In the genomic region with DNA sequence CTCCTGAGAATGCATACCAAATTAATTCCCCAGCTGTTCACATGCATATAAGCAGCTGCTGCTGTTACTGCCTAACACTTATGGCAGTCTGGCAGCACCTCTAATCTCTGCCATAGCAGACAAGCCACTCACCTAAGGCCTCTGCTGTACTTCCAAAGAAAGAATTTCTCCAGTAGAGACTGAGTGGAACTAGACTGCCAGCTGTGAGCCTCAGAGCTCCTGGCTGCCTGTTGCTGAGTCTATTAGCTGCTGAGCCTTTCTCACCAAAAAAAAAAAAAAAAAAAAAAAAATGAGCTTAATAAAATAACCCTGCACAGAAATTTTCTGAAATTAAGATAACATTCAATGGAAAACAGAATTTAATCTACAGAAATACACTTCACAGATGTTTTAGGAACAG, we compare ENCODE assay signal across 7 cellular contexts. TPM values are rescaled to one million over a fixed set of nuclear protein-coding genes. Genes with fewer than 3 reads are reported as not detected.
"Had no signal": no experiment of that assay in that cellular context is flagged by ENCODE, and none has a peak within 500 bp of the region (broad histone marks: within the 10 kb centered on the region; RNA-seq: fewer than 3 reads in every experiment).

No MANE protein-coding gene starts in this region.

RNA-seq across cellular contexts. Expression of a gene that starts 33.0 kb away (rescaled TPM):
- total RNA-seq: activated CD4-positive, alpha-beta memory T cell treated with anti-CD3 and anti-CD28 coated beads for 36 hours; activated CD4-positive, alpha-beta T cell treated with anti-CD3 and anti-CD28 coated beads, Interleukin-2, amount 10 ng/mL, durations not matched to agents 24 days and 14 days; activated CD8-positive, alpha-beta T cell treated with anti-CD3 and anti-CD28 coated beads for 36 hours; activated naive CD4-positive, alpha-beta T cell treated with anti-CD3 and anti-CD28 coated beads for 36 hours; activated naive CD4-positive, alpha-beta T cell treated with anti-CD3 and anti-CD28 coated beads, Interleukin-2, amount 50 U/mL, for 72 hours; cardiac septum had no signal
- polyA plus RNA-seq: aorta had no signal
